ENCODE assay signal across 15 cellular contexts in genomic region chr14:100691395-100692025, GRCh38. TPM values are rescaled to one million over a fixed set of nuclear protein-coding genes. Genes with fewer than 3 reads are reported as not detected.
DNase-seq lines count a peak whose midpoint lies in the region; ATAC-seq, FAIRE-seq and TF ChIP-seq lines count a peak whose summit lies in the region.
"Had no signal": no experiment of that assay in that cellular context is flagged by ENCODE, and none has a peak within 500 bp of the region (broad histone marks: within the 10 kb centered on the region; RNA-seq: fewer than 3 reads in every experiment).

No MANE protein-coding gene starts in this region.

- CTCF ChIA-PET in IMR-90 (lab: Yijun Ruan, JAX) (no interaction called here), K562 (lab: Yijun Ruan, JAX; ENCODE audit: low intra/inter-chr PET ratio) (no interaction called here)
- CTCF ChIA-PET in naive thymus-derived CD4-positive, alpha-beta T cell (lab: Charles Lee) = no interaction called here

- H3K36me3 ChIP-seq in IMR-90 (ENCODE audit: control insufficient read depth, insufficient read depth, low read length) = no peaks in the 10 kb centered on the region
- no peaks in the 10 kb centered on the region for H3K36me3 ChIP-seq in K562 (ENCODE audit: control insufficient read depth, insufficient read depth, low read length)
- H3K36me3 ChIP-seq in naive thymus-derived CD4-positive, alpha-beta T cell (ENCODE audit: control insufficient read depth in 2 of 3, insufficient read depth in 3 of 3, low read length in 3 of 3) = no peaks in the 10 kb centered on the region
- H3K36me3 ChIP-seq: suprapubic skin had no signal

- no peak overlapping the region for H2AK9ac ChIP-seq in IMR-90 (replicated peaks; ENCODE audit: low read depth, low read length, poor library complexity)

- dilution Hi-C loops in IMR-90 (cut with HindIII; ENCODE audit: low sequenced_read_pairs, unreplicated experiment) = no loop called here

- H2BK20ac ChIP-seq in IMR-90 (ENCODE audit: low read depth, low read length) = no peak overlapping the region

- 0 out of 2 replicates have a peak, but pooled peaks cover under 1% of the 10 kb centered on the region for H3K27me3 ChIP-seq in IMR-90 (ENCODE audit: control insufficient read depth, insufficient read depth, low read length)
- no peaks in the 10 kb centered on the region for H3K27me3 ChIP-seq in K562 (ENCODE audit: control insufficient read depth in 2 of 2, insufficient read depth in 2 of 2, low read length in 2 of 2)
- no peaks in the 10 kb centered on the region for H3K27me3 ChIP-seq in naive thymus-derived CD4-positive, alpha-beta T cell (ENCODE audit: control insufficient read depth in 2 of 2, insufficient read depth in 2 of 2, low read length in 2 of 2)

- H3K4me1 ChIP-seq in IMR-90 (ENCODE audit: control insufficient read depth, insufficient read depth, low read length) (peaks cover 23% of the 10 kb centered on the region), K562 (replicated peaks in 1 of 2; ENCODE audit: control insufficient read depth in 2 of 2, insufficient read depth in 2 of 2, low read length in 2 of 2) (peaks cover 15 to 58% of the 10 kb centered on the region in 2 experiments; a peak in 4 of 5 replicates)
- no peaks in the 10 kb centered on the region for H3K4me1 ChIP-seq in naive thymus-derived CD4-positive, alpha-beta T cell (ENCODE audit: control insufficient read depth in 2 of 2, insufficient read depth in 2 of 2, low read length in 2 of 2)

- no peaks in the 10 kb centered on the region for H3K36me3 Mint-ChIP-seq in neural crest cell (ENCODE audit: low read depth)
- no peaks in the 10 kb centered on the region for H3K36me3 Mint-ChIP-seq in naive thymus-derived CD4-positive, alpha-beta T cell
- H3K36me3 Mint-ChIP-seq: naive B cell, WTC11 had no signal

- POLR2A ChIA-PET in IMR-90 (lab: Charles Lee; ENCODE audit: unreplicated experiment) (no interaction called here), K562 (lab: Yijun Ruan, JAX) (no interaction called here)
- POLR2A ChIA-PET in naive thymus-derived CD4-positive, alpha-beta T cell (lab: Charles Lee) = no interaction called here

- in situ Hi-C loops in IMR-90 (cut with MboI; ENCODE audit: low sequenced_read_pairs) (no loop called here), K562 (cut with MboI) (no loop called here)

- TF ChIP-seq CTCF in IMR-90 (conservative IDR thresholded peaks at IDR 0.05; ENCODE audit: low read depth, low read length) = no peak
- TF ChIP-seq CTCF in K562 (IDR thresholded peaks at IDR 0.05 in 2 of 3, conservative IDR thresholded peaks at IDR 0.05 in 1 of 3; ENCODE audit: insufficient read depth in 2 of 3, low read depth in 1 of 3, low read length in 3 of 3) = no peak
- no peak for TF ChIP-seq CTCF in neural crest cell (conservative IDR thresholded peaks at IDR 0.05)

- H3K9me1 ChIP-seq in IMR-90 (ENCODE audit: insufficient read depth, low read length) (peaks cover 18% of the 10 kb centered on the region), K562 (ENCODE audit: control insufficient read depth, insufficient read depth, low read length) (no peaks in the 10 kb centered on the region)

- peak overlapping the region; percentile 27 for H2BK5ac ChIP-seq in IMR-90 (ENCODE audit: low read depth, low read length, poor library complexity, severe bottlenecking)

- H2BK15ac ChIP-seq in IMR-90 (ENCODE audit: low read depth, low read length) = peak overlapping the region; percentile 33; the same call in 1 of the 3 replicates

- intact Hi-C loops in IMR-90 (cut with micrococcal nuclease) = loop anchor here (10.0 kb wide), 1 partner anchor 133 kb away; the partner anchor contains the start of gene MEG3
- intact Hi-C loops in K562 (cut with micrococcal nuclease) = no loop called here
- intact Hi-C loops in naive thymus-derived CD4-positive, alpha-beta T cell (cut with micrococcal nuclease) = no loop called here

- H3K27ac Mint-ChIP-seq in neural crest cell (ENCODE audit: unreplicated experiment) = peak overlapping the region; percentile 54
- no peak overlapping the region for H3K27ac Mint-ChIP-seq in naive thymus-derived CD4-positive, alpha-beta T cell
- H3K27ac Mint-ChIP-seq: GM23338, naive B cell, WTC11 had no signal

- DNase-seq in IMR-90 = no peak
- DNase-seq in NCI-H2107 (lab: John Stamatoyannopoulos, UW) = peak; percentile 80
- DNase-seq in K562 (ENCODE audit: extremely low read depth in 1 of 4, low spot score in 3 of 4) = no peak
- no peak for DNase-seq in neural crest cell (ENCODE audit: low read depth, low spot score)
- no peak for DNase-seq in naive thymus-derived CD4-positive, alpha-beta T cell
- DNase-seq: activated T-cell treated with anti-CD3 and anti-CD28 coated beads for 4 hours, naive B cell, SHP77 had no signal

- peaks cover 49% of the 10 kb centered on the region for H3K4me1 Mint-ChIP-seq in neural crest cell
- peaks cover 0 to 3% (median 0%) of the 10 kb centered on the region in 7 donors for H3K4me1 Mint-ChIP-seq in naive thymus-derived CD4-positive, alpha-beta T cell
- H3K4me1 Mint-ChIP-seq: naive B cell had no signal

- H4K20me1 ChIP-seq in IMR-90 (ENCODE audit: insufficient read depth, low read length) (no peaks in the 10 kb centered on the region), K562 (replicated peaks; ENCODE audit: control insufficient read depth, insufficient read depth, low read length) (no peaks in the 10 kb centered on the region)

- ATAC-seq in IMR-90 (ENCODE audit: low read depth) (no peak), K562 (no peak), HG02884 (IDR thresholded peaks at IDR 0.05; ENCODE audit: unreplicated experiment) (no peak), HG03378 (IDR thresholded peaks at IDR 0.05; ENCODE audit: unreplicated experiment) (no peak), HG02763 (IDR thresholded peaks at IDR 0.05; ENCODE audit: unreplicated experiment) (no peak)
- ATAC-seq in naive thymus-derived CD4-positive, alpha-beta T cell = no peak
- ATAC-seq: GM23338, HepG2, WTC11 had no signal

- FAIRE-seq in K562 (lab: Jason Lieb, UNC) = no peak
- FAIRE-seq: HepG2 had no signal

- no peaks in the 10 kb centered on the region for H3K79me2 ChIP-seq in K562 (ENCODE audit: control insufficient read depth, insufficient read depth, low read length)

- no peak overlapping the region for H3K4me3 Mint-ChIP-seq in neural crest cell
- H3K4me3 Mint-ChIP-seq in naive thymus-derived CD4-positive, alpha-beta T cell = no peak overlapping the region
- H3K4me3 Mint-ChIP-seq: GM23338, naive B cell, WTC11 had no signal

- H4K8ac ChIP-seq in IMR-90 (ENCODE audit: low read depth in 2 of 2, low read length in 2 of 2) = no peak overlapping the region

- H3K4me3 ChIP-seq in IMR-90 (ENCODE audit: insufficient read depth, low read depth, low read length) = no peak overlapping the region
- H3K4me3 ChIP-seq in K562 = no peak overlapping the region
- no peak overlapping the region for H3K4me3 ChIP-seq in naive thymus-derived CD4-positive, alpha-beta T cell (ENCODE audit: low read length)
- H3K4me3 ChIP-seq: GM23338, suprapubic skin had no signal

- no peak overlapping the region for H3K9ac ChIP-seq in IMR-90 (ENCODE audit: low read depth, low read length)
- H3K9ac ChIP-seq in K562 (ENCODE audit: insufficient read depth in 1 of 2, low read depth in 2 of 2, low read length in 2 of 2) = no peak overlapping the region

- no peak overlapping the region for H3K18ac ChIP-seq in IMR-90 (ENCODE audit: low read depth, low read length)

- no peak for TF ChIP-seq EP300 in K562 (IDR thresholded peaks at IDR 0.05; ENCODE audit: low read length)

- H3K14ac ChIP-seq in IMR-90 (replicated peaks; ENCODE audit: low read depth, low read length) = no peak overlapping the region

- 0 out of 2 replicates have a peak overlapping the region, but pooled peaks have one; percentile 8 for H2AK5ac ChIP-seq in IMR-90 (ENCODE audit: low read depth, low read length)

- no peak overlapping the region for H4K91ac ChIP-seq in IMR-90 (ENCODE audit: insufficient read depth, low read depth, low read length)

- peak overlapping the region; percentile 85 for H2BK120ac ChIP-seq in IMR-90 (ENCODE audit: low read depth, low read length)

- 79% methylated on average over 13 of the region's 29 CpGs; no CpG with 5 or more reads in 1 of the 2 experiments for WGBS in IMR-90 (ENCODE audit: extremely low coverage in 2 of 2, insufficient read length in 1 of 2), 2 experiments
- 53% methylated on average over 27 of the region's 29 CpGs for WGBS in K562 (ENCODE audit: insufficient coverage, low coverage, missing lambda C conversion rate)

- no peaks in the 10 kb centered on the region for H3K9me3 Mint-ChIP-seq in neural crest cell
- no peaks in the 10 kb centered on the region for H3K9me3 Mint-ChIP-seq in naive thymus-derived CD4-positive, alpha-beta T cell
- H3K9me3 Mint-ChIP-seq: GM23338, naive B cell, WTC11 had no signal

- H3K56ac ChIP-seq in IMR-90 (ENCODE audit: extremely low read depth, insufficient read depth, low read length) = no peak overlapping the region

- no peak overlapping the region for H3K23ac ChIP-seq in IMR-90 (ENCODE audit: low read depth, low read length)

- TF ChIP-seq RAD21 in IMR-90 (IDR thresholded peaks at IDR 0.05; ENCODE audit: low read length) = no peak
- no peak for TF ChIP-seq RAD21 in K562 (CRISPR knock-in tag; conservative IDR thresholded peaks at IDR 0.05 in 1 of 2, IDR thresholded peaks at IDR 0.05 in 1 of 2)

- H3K9me3 ChIP-seq in IMR-90 (ENCODE audit: control insufficient read depth, insufficient read depth, low read length) = no peaks in the 10 kb centered on the region
- no peaks in the 10 kb centered on the region for H3K9me3 ChIP-seq in K562 (replicated peaks; ENCODE audit: control insufficient read depth, insufficient read depth, low read depth, low read length)
- no peaks in the 10 kb centered on the region for H3K9me3 ChIP-seq in naive thymus-derived CD4-positive, alpha-beta T cell (ENCODE audit: control insufficient read depth in 2 of 3, low read length in 3 of 3)
- H3K9me3 ChIP-seq: suprapubic skin had no signal

- H3K4me2 ChIP-seq in IMR-90 (ENCODE audit: low read depth, low read length) (no peak overlapping the region), K562 (ENCODE audit: insufficient read depth, low read length) (no peak overlapping the region)
- H3K4me2 ChIP-seq: GM23338 had no signal

- no TSS peak for BruUV-seq in IMR-90 (replicated peaks; lab: Mats Ljungman, UMichigan)
- no TSS peak for BruUV-seq in K562 (replicated peaks; lab: Mats Ljungman, UMichigan)

- H3K4ac ChIP-seq in IMR-90 (ENCODE audit: low read depth, low read length) = no peak overlapping the region

- H2AFZ ChIP-seq in IMR-90 (replicated peaks; ENCODE audit: low read length, poor library complexity) = no peak overlapping the region
- no peak overlapping the region for H2AFZ ChIP-seq in K562 (ENCODE audit: low read depth, low read length)
- H2AFZ ChIP-seq: GM23338 had no signal

- H3K27ac ChIP-seq in IMR-90 (ENCODE audit: insufficient read depth, low read length) (no peak overlapping the region), K562 (ENCODE audit: extremely low read depth, low read depth, low read length) (no peak overlapping the region)
- no peak overlapping the region for H3K27ac ChIP-seq in naive thymus-derived CD4-positive, alpha-beta T cell (ENCODE audit: low read depth, low read length)
- H3K27ac ChIP-seq: suprapubic skin had no signal

- peaks cover 2% of the 10 kb centered on the region for H3K27me3 Mint-ChIP-seq in neural crest cell (ENCODE audit: low read depth)
- peaks cover 0 to 48% (median 5%) of the 10 kb centered on the region in 5 donors for H3K27me3 Mint-ChIP-seq in naive thymus-derived CD4-positive, alpha-beta T cell

- no peak for TF ChIP-seq POLR2A in IMR-90 (IDR thresholded peaks at IDR 0.05; ENCODE audit: low read depth, low read length)
- TF ChIP-seq POLR2A in K562 (conservative IDR thresholded peaks at IDR 0.05) = no peak

- no peak overlapping the region for H4K5ac ChIP-seq in IMR-90 (ENCODE audit: low read depth, low read length)

- no peaks in the 10 kb centered on the region for H3K79me1 ChIP-seq in IMR-90 (ENCODE audit: low read depth in 1 of 2, low read length in 2 of 2)

RNA-seq across cellular contexts. Expression of gene DLK1, which starts 35.2 kb away (rescaled TPM):
- under 0.01 TPM in 1 of 2 replicates, not detected in the other for total RNA-seq in IMR-90 (2012; rRNA removed)
- polyA plus RNA-seq in IMR-90 (2012; rRNA removed) = 0.07 TPM in 1 of 2 replicates, not detected in the other
- polyA plus RNA-seq in IMR-90 (2012; cell fraction: cytosol; rRNA removed) = 0.03 and 0.28 TPM in 2 replicates
- polyA plus RNA-seq in IMR-90 (2012; cell fraction: nucleus; rRNA removed; ENCODE audit: low replicate concordance) = 0.09 TPM in 1 of 2 replicates, not detected in the other
- 16.9 and 103 TPM in 2 replicates for total RNA-seq in K562 (2011; cell fraction: chromatin; rRNA removed; ENCODE audit: low replicate concordance)
- total RNA-seq in K562 (2011; cell fraction: nucleolus; rRNA removed) = 80.7 and 188 TPM in 2 replicates
- total RNA-seq in K562 (2011; cell fraction: nucleoplasm; rRNA removed) = 58.2 and 70.2 TPM in 2 replicates
- 11.8 and 12.5 TPM in 2 replicates for total RNA-seq in K562 (2014; rRNA removed)
- 3.9 and 5.6 TPM in 2 replicates for total RNA-seq in K562 (2014; rRNA removed; fragmentation: Illumina TruSeq; extraction: Trizol)
- 17.6 and 20.2 TPM in 2 replicates for total RNA-seq in K562 (2015; rRNA removed; fragmentation: Illumina TruSeq; extraction: Trizol)
- 44.2 and 48.3 TPM in 2 replicates for total RNA-seq in K562 (2021)
- polyA plus RNA-seq in K562 (2011; rRNA removed) = 97.2 and 430 TPM in 2 replicates
- polyA plus RNA-seq in K562 (2011; cell fraction: cytosol; rRNA removed) = 306 and 365 TPM in 2 replicates
- polyA plus RNA-seq in K562 (2011; cell fraction: nucleus; rRNA removed) = 296 and 371 TPM in 2 replicates
- 106 and 264 TPM in 2 replicates for polyA plus RNA-seq in K562 (2012)
- 15.3 and 36.5 TPM in 2 replicates for polyA plus RNA-seq in K562 (2014; fragmentation: Illumina TruSeq; extraction: Trizol)
- polyA plus RNA-seq in K562 (2014; fragmentation: Nextera tagmentation; extraction: Ambion mirVana) = 1 to 10 TPM; 4.4 to 4.7 TPM
- 21.4 and 27.5 TPM in 2 replicates for polyA plus RNA-seq in K562 (2014; rRNA removed)
- 35.4 and 85.9 TPM in 2 replicates for polyA minus RNA-seq in K562 (2011; rRNA and poly(A)+ RNA removed)
- polyA minus RNA-seq in K562 (2011; cell fraction: cytosol; rRNA and poly(A)+ RNA removed) = 143 and 458 TPM in 2 replicates
- 44.6 and 117 TPM in 2 replicates for polyA minus RNA-seq in K562 (2011; cell fraction: nucleus; rRNA and poly(A)+ RNA removed)
- 4.4 and 5.2 TPM in 2 replicates for total RNA-seq in neural crest cell
- total RNA-seq in naive thymus-derived CD4-positive, alpha-beta T cell = not detected
- polyA plus RNA-seq in naive thymus-derived CD4-positive, alpha-beta T cell = not detected
- total RNA-seq: suprapubic skin had no signal
